In the genomic region with DNA sequence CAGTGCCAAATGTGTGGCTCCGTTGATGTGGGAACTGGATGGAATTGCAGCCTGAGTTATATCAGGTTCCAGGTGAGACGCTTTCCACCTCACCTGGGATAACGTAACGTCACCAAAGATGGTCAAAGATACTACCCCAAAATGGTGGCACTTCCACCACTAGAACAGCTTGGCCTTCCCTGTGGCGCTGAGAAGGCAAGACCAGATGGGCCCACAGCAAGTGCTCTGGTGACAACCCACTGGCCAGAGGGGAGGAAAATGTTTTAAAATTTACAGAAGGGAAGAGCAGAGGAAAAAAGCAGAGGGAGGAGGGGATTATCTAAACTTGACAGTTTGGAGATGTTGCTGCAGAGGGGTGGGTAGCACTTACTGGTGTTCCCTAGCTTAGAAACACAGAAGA, we compare ENCODE assay signal across 22 cellular contexts.
"Had no signal": no experiment of that assay in that cellular context is flagged by ENCODE, and none has a peak within 500 bp of the region (broad histone marks: within the 10 kb centered on the region; RNA-seq: fewer than 3 reads in every experiment).

No MANE protein-coding gene starts in this region.

- DNase-seq: activated CD4-positive, alpha-beta memory T cell treated with anti-CD3 and anti-CD28 coated beads for 36 hours; activated CD4-positive, alpha-beta T cell treated with anti-CD3 and anti-CD28 coated beads, Interleukin-2, amount 10 ng/mL, durations not matched to agents 7 days and 5 days; activated CD4-positive, CD25-positive, alpha-beta regulatory T cell; activated effector memory CD4-positive, alpha-beta T cell treated with anti-CD3 and anti-CD28 coated beads, Interleukin-2, amount 50 U/mL, for 16 hours; activated naive CD4-positive, alpha-beta T cell treated with Interleukin-2 at 50 U/mL for 16 hours; activated T-cell treated with anti-CD3 and anti-CD28 coated beads, Interleukin-2, amount 50 U/mL, for 24 hours; amygdala; KG1; NCI-H1048; NCI-H1417; NCI-H1930; NCI-H2171 treated with DMSO at 0.1 percent for 48 hours; NCI-H226; NCI-H526; NCI-H82; OCI-M1; RPMI8226; T-cell had no signal

- H3K4me3 Mint-ChIP-seq: activated CD4-positive, alpha-beta memory T cell treated with anti-CD3 and anti-CD28 coated beads for 36 hours; activated CD4-positive, alpha-beta T cell treated with anti-CD3 and anti-CD28 coated beads, Interleukin-2, amount 10 ng/mL, durations not matched to agents 7 days and 5 days; activated T-cell treated with anti-CD3 and anti-CD28 coated beads, Interleukin-2, amount 50 U/mL, for 24 hours; activated T-helper 1 cell treated with anti-CD3 and anti-CD28 coated beads, Interleukin-12 subunit alpha, Interleukin-12 subunit beta, Interleukin-2, Interleukin-4 antibody, amounts not matched to agents 30 ng/mL and 10 ng/mL and 1 ng/mL, durations not matched to agents 14 hours and 24 hours and 36 hours; T-cell had no signal

- H3K27me3 Mint-ChIP-seq: activated CD4-positive, alpha-beta memory T cell treated with anti-CD3 and anti-CD28 coated beads for 36 hours; activated CD4-positive, alpha-beta T cell treated with anti-CD3 and anti-CD28 coated beads, Interleukin-2, amount 10 ng/mL, durations not matched to agents 7 days and 5 days; activated T-cell treated with anti-CD3 and anti-CD28 coated beads, Interleukin-2, amount 50 U/mL, for 24 hours; T-cell had no signal

- H3K9me3 Mint-ChIP-seq: activated CD4-positive, alpha-beta memory T cell treated with anti-CD3 and anti-CD28 coated beads for 36 hours; activated CD4-positive, alpha-beta T cell treated with anti-CD3 and anti-CD28 coated beads, Interleukin-2, amount 10 ng/mL, durations not matched to agents 7 days and 5 days; activated naive CD4-positive, alpha-beta T cell treated with anti-CD3 and anti-CD28 coated beads, Interleukin-2, amount 50 U/mL, for 72 hours; activated T-cell treated with anti-CD3 and anti-CD28 coated beads, Interleukin-2, amount 50 U/mL, for 24 hours; activated T-helper 1 cell treated with anti-CD3 and anti-CD28 coated beads, Interleukin-12 subunit alpha, Interleukin-12 subunit beta, Interleukin-2, Interleukin-4 antibody, amounts not matched to agents 30 ng/mL and 10 ng/mL and 1 ng/mL, durations not matched to agents 14 hours and 24 hours and 36 hours; T-cell had no signal

- H3K27ac Mint-ChIP-seq: activated CD4-positive, alpha-beta memory T cell treated with anti-CD3 and anti-CD28 coated beads for 36 hours; activated CD4-positive, alpha-beta T cell treated with anti-CD3 and anti-CD28 coated beads, Interleukin-2, amount 10 ng/mL, durations not matched to agents 7 days and 5 days; activated T-cell treated with anti-CD3 and anti-CD28 coated beads, Interleukin-2, amount 50 U/mL, for 24 hours; activated T-helper 1 cell treated with anti-CD3 and anti-CD28 coated beads, Interleukin-12 subunit alpha, Interleukin-12 subunit beta, Interleukin-2, Interleukin-4 antibody, amounts not matched to agents 30 ng/mL and 10 ng/mL and 1 ng/mL, durations not matched to agents 14 hours and 24 hours and 36 hours; T-cell had no signal

- ATAC-seq: activated naive CD4-positive, alpha-beta T cell treated with anti-CD3 and anti-CD28 coated beads, Interleukin-2, amount 50 U/mL, for 72 hours; Panc1; Right ventricle myocardium inferior; T-cell had no signal
